In the genomic region with DNA sequence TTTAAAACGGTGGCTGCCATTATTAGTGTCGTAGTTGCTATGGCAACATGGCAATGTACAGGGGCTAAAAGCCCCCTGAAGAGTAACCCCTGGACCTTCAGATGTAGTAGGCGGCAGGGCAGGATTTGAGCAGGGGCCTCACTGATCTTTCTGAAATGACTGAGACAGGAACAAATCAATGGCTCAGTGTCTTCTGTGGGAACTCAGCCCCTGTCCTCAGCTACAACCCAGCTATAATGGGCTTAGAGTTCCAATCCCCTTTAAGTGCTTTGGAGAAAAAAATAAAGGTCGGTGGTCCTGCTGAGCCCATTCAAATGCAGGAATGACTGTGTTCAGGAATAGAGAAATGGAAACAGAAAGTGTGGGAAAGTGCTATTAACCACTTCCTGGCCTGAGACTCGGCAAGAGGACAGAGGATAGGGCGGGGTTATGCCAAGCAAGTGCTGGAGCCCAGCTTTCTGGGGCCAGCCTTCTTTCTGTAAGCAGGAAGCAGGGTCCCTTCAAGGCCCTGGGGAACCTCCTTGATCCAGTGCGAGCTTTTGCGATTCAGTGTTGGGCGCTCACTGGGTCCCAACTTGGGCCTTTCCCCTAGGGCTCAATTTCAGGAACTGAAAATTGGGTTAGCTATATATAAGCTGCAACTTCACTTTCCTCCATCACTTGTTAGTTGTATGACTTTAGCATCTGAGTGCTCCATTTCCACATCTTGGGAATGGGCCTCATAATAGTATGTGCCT, we compare ENCODE assay signal across 8 cellular contexts. TPM values are rescaled to one million over a fixed set of nuclear protein-coding genes. Genes with fewer than 3 reads are reported as not detected.
DNase-seq lines count a peak whose midpoint lies in the region; ATAC-seq and TF ChIP-seq lines count a peak whose summit lies in the region.

No MANE protein-coding gene starts in this region.

- peaks cover 39% of the 10 kb centered on the region for H3K4me1 Mint-ChIP-seq in activated naive CD4-positive, alpha-beta T cell treated with anti-CD3 and anti-CD28 coated beads, Interleukin-2, amount 10 ng/mL, durations not matched to agents 7 days and 5 days
- H3K4me1 Mint-ChIP-seq in neural crest cell, result peaks cover 56% of the 10 kb centered on the region

- TF ChIP-seq CTCF in neural crest cell (conservative IDR thresholded peaks at IDR 0.05), result no peak

- H3K4me1 ChIP-seq in SJCRH30, result peaks cover 57% of the 10 kb centered on the region

- H3K27me3 Mint-ChIP-seq in activated naive CD4-positive, alpha-beta T cell treated with anti-CD3 and anti-CD28 coated beads, Interleukin-2, amount 10 ng/mL, durations not matched to agents 7 days and 5 days, result no peaks in the 10 kb centered on the region
- no peaks in the 10 kb centered on the region for H3K27me3 Mint-ChIP-seq in neural crest cell (ENCODE audit: low read depth)

- no peaks in the 10 kb centered on the region for H3K9me3 ChIP-seq in SJCRH30 (replicated peaks)

- no peaks in the 10 kb centered on the region for H3K9me3 Mint-ChIP-seq in activated naive CD4-positive, alpha-beta T cell treated with anti-CD3 and anti-CD28 coated beads, Interleukin-2, amount 10 ng/mL, durations not matched to agents 7 days and 5 days
- H3K9me3 Mint-ChIP-seq in neural crest cell, result no peaks in the 10 kb centered on the region

- no peaks in the 10 kb centered on the region for H3K27me3 ChIP-seq in SJCRH30

- no peaks in the 10 kb centered on the region for H3K36me3 ChIP-seq in SJCRH30

- no peaks in the 10 kb centered on the region for H3K36me3 Mint-ChIP-seq in activated naive CD4-positive, alpha-beta T cell treated with anti-CD3 and anti-CD28 coated beads, Interleukin-2, amount 10 ng/mL, durations not matched to agents 7 days and 5 days
- H3K36me3 Mint-ChIP-seq in neural crest cell (ENCODE audit: low read depth), result no peaks in the 10 kb centered on the region

- H3K4me3 Mint-ChIP-seq in activated naive CD4-positive, alpha-beta T cell treated with anti-CD3 and anti-CD28 coated beads, Interleukin-2, amount 10 ng/mL, durations not matched to agents 7 days and 5 days, result no peak overlapping the region
- H3K4me3 Mint-ChIP-seq in neural crest cell, result peak overlapping the region; percentile 6

- CTCF ChIA-PET in activated naive CD4-positive, alpha-beta T cell treated with anti-CD3 and anti-CD28 coated beads, Interleukin-2, amount 10 ng/mL, durations not matched to agents 7 days and 5 days (lab: Charles Lee), result interaction anchor here (1.3 to 21.5 kb wide), 7 partner anchors 10 to 72 kb away, joined by 4 to 403 read pairs (median 17); no protein-coding TSS in a partner anchor

- H3K27ac Mint-ChIP-seq in activated naive CD4-positive, alpha-beta T cell treated with anti-CD3 and anti-CD28 coated beads, Interleukin-2, amount 10 ng/mL, durations not matched to agents 7 days and 5 days, result peak overlapping the region; percentile 49
- H3K27ac Mint-ChIP-seq in neural crest cell (ENCODE audit: unreplicated experiment), result peak overlapping the region; percentile 21

- no peak overlapping the region for H3K27ac ChIP-seq in SJCRH30

- peak; percentile 65 for DNase-seq in activated naive CD4-positive, alpha-beta T cell treated with anti-CD3 and anti-CD28 coated beads, Interleukin-2, amount 10 ng/mL, durations not matched to agents 7 days and 5 days
- no peak for DNase-seq in activated naive CD4-positive, alpha-beta T cell (lab: John Stamatoyannopoulos, UW)
- DNase-seq in SJCRH30, result peak; percentile 29 to 45
- peak; percentile 26 for DNase-seq in neural crest cell (ENCODE audit: low read depth, low spot score)
- no peak for DNase-seq in HuH-7.5 (ENCODE audit: low spot score)
- no peak for DNase-seq in NCI-H69 (lab: John Stamatoyannopoulos, UW)
- no peak for DNase-seq in activated CD8-positive, alpha-beta memory T cell treated with anti-CD3 and anti-CD28 coated beads for 24 hours

- ATAC-seq in HG03045 (IDR thresholded peaks at IDR 0.05; ENCODE audit: unreplicated experiment), result peak; percentile 75

- no peak overlapping the region for H3K4me3 ChIP-seq in SJCRH30

RNA-seq across cellular contexts. Expression of a gene that starts 6.1 kb away (rescaled TPM):
- 81.8 and 90.6 TPM in 2 replicates for total RNA-seq in SJCRH30 (2014; rRNA removed; shearing (Covaris generic))
- 10.3 and 14.1 TPM in 2 replicates for total RNA-seq in neural crest cell

Comparison
In these comparisons a context has a peak if more than half of its experiments do, and no peak if none do; other contexts are left out.
1. DNase-seq: peak in activated naive CD4-positive, alpha-beta T cell treated with anti-CD3 and anti-CD28 coated beads, Interleukin-2, amount 10 ng/mL, durations not matched to agents 7 days and 5 days (single experiment), SJCRH30 (2 of 2) and neural crest cell (single experiment); none in activated naive CD4-positive, alpha-beta T cell (0 of 4), HuH-7.5 (single experiment), NCI-H69 (single experiment) and activated CD8-positive, alpha-beta memory T cell treated with anti-CD3 and anti-CD28 coated beads for 24 hours (single experiment).